ENCODE assay signal across 10 cellular contexts in the genomic region with DNA sequence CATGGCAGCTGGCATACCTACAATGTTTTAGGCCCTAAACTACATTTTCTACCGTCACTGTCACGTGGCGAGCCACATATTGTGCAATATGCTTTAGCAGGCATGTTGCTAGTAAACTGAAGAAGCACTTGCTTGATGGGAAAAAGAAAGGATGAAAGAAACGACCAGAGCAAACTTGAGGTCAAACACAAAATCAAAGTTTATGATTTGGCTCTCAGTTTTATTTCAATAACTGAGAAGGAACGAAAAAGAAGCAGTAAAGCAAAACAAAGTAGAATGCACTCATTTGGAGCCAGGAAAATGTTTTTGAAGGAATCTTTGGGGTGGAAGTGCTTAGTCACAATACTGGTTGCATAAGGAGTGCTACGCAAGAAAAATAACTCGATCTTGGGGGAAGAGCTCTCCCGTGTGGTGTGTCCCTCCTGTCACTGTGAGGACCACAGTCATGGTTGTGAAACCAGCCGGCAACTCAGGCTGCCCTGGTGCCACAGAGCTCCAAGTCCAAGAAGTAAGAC.
A peak's percentile ranks its signal among the peaks of the same experiment; 100 is the strongest.
DNase-seq lines count a peak whose midpoint lies in the region; ATAC-seq, FAIRE-seq and TF ChIP-seq lines count a peak whose summit lies in the region.
"Had no signal": no experiment of that assay in that cellular context is flagged by ENCODE, and none has a peak within 500 bp of the region (broad histone marks: within the 10 kb centered on the region; RNA-seq: fewer than 3 reads in every experiment).

No MANE protein-coding gene starts in this region.

- no peak for TF ChIP-seq POLR2A in HepG2 (IDR thresholded peaks at IDR 0.05; ENCODE audit: insufficient read depth in 1 of 2, low read depth in 2 of 2, low read length in 2 of 2)
- TF ChIP-seq POLR2A in upper lobe of left lung (IDR thresholded peaks at IDR 0.05): no peak

- H3K4me2 ChIP-seq in HepG2 (ENCODE audit: low read depth, low read length): no peak overlapping the region

- no peaks in the 10 kb centered on the region for H3K9me3 ChIP-seq in HepG2 (ENCODE audit: low read length)
- no peaks in the 10 kb centered on the region for H3K9me3 ChIP-seq in upper lobe of left lung

- peaks cover 21% of the 10 kb centered on the region for H3K4me1 Mint-ChIP-seq in MCF 10A (ENCODE audit: insufficient read depth, unreplicated experiment)

- ATAC-seq in HepG2: peak; percentile 79
- ATAC-seq in upper lobe of left lung (ENCODE audit: low FRiP score in 2 of 2): peak; percentile 59 to 90
- no peak for ATAC-seq in HG03196 (IDR thresholded peaks at IDR 0.05; ENCODE audit: unreplicated experiment)
- no peak for ATAC-seq in HG02938 (IDR thresholded peaks at IDR 0.05; ENCODE audit: unreplicated experiment)
- ATAC-seq in HG03378 (IDR thresholded peaks at IDR 0.05; ENCODE audit: unreplicated experiment): no peak
- ATAC-seq: HCT116 had no signal

- no peaks in the 10 kb centered on the region for H4K20me1 ChIP-seq in HepG2 (ENCODE audit: insufficient read depth, low read length)

- POLR2A ChIA-PET in MCF 10A (lab: Yijun Ruan, JAX): interaction anchor here (0.6 to 2.3 kb wide), 17 partner anchors 9 to 769 kb away, joined by 3 to 11 read pairs (median 4); no protein-coding TSS in a partner anchor
- POLR2A ChIA-PET in HepG2 (lab: Yijun Ruan, JAX): no interaction called here

- no peak overlapping the region for H2AFZ ChIP-seq in HepG2 (ENCODE audit: low read length)

- TF ChIP-seq EP300 in HepG2 (IDR thresholded peaks at IDR 0.05; ENCODE audit: low read depth in 2 of 2, low read length in 2 of 2): no peak
- TF ChIP-seq EP300 in HepG2 (CRISPR knock-in tag; IDR thresholded peaks at IDR 0.05; ENCODE audit: borderline replicate concordance): no peak
- TF ChIP-seq EP300 in upper lobe of left lung (IDR thresholded peaks at IDR 0.05): peak in 1 of 4 donors; percentile 57

- intact Hi-C loops in MCF 10A (cut with micrococcal nuclease) (loop anchor here (1.0 to 5.0 kb wide), 8 partner anchors 140 to 1315 kb away; partner anchors contain the start of gene RND3), HepG2 (cut with micrococcal nuclease; ENCODE audit: unreplicated experiment) (no loop called here)

- WGBS in HepG2 (ENCODE audit: low lambda C conversion rate): 10% methylated on average over 8 of the region's 9 CpGs
- 38 to 41% methylated on average over 9 of the region's 9 CpGs for WGBS in upper lobe of left lung, 2 donors

- H3K4me3 ChIP-seq in HepG2 (replicated peaks in 1 of 3; ENCODE audit: insufficient read depth in 1 of 3, low read depth in 2 of 3, low read length in 3 of 3): no peak overlapping the region
- H3K4me3 ChIP-seq in upper lobe of left lung: no peak overlapping the region

- DNase-seq in HuH-7.5 (ENCODE audit: low spot score) (peak; percentile 11), MCF 10A (ENCODE audit: unreplicated experiment) (peak; percentile 90), HepG2 (ENCODE audit: low spot score) (peak; percentile 24), upper lobe of left lung (peak in 1 of 2 donors; percentile 67), RPMI8226 (no peak)
- DNase-seq: T-helper 1 cell had no signal

- H3K9ac ChIP-seq in HepG2 (ENCODE audit: insufficient read depth, low read depth, low read length): no peak overlapping the region

- no peaks in the 10 kb centered on the region for H3K27me3 Mint-ChIP-seq in MCF 10A (ENCODE audit: insufficient read depth, unreplicated experiment)

- H3K36me3 Mint-ChIP-seq in MCF 10A (ENCODE audit: insufficient read depth, unreplicated experiment): no peaks in the 10 kb centered on the region

- peak overlapping the region; percentile 51 for H3K4me3 Mint-ChIP-seq in MCF 10A (ENCODE audit: unreplicated experiment)

- H3K27me3 ChIP-seq in HepG2 (ENCODE audit: control insufficient read depth in 1 of 2, insufficient read depth in 2 of 2, low read length in 2 of 2) (no peaks in the 10 kb centered on the region), upper lobe of left lung (no peaks in the 10 kb centered on the region)

- H3K27ac Mint-ChIP-seq in MCF 10A (ENCODE audit: low read depth, unreplicated experiment): peak overlapping the region; percentile 70

- H3K4me1 ChIP-seq in HepG2 (ENCODE audit: insufficient read depth, low read length): no peaks in the 10 kb centered on the region
- peaks cover 0 to 2% (median 0%) of the 10 kb centered on the region in 4 donors for H3K4me1 ChIP-seq in upper lobe of left lung

- H3K36me3 ChIP-seq in HepG2 (replicated peaks in 1 of 2; ENCODE audit: control insufficient read depth in 1 of 2, insufficient read depth in 2 of 2, low read length in 2 of 2): no peaks in the 10 kb centered on the region
- no peaks in the 10 kb centered on the region for H3K36me3 ChIP-seq in upper lobe of left lung

- H3K27ac ChIP-seq in HepG2 (ENCODE audit: extremely low read length, insufficient read depth, low read length) (no peak overlapping the region), upper lobe of left lung (peak overlapping the region in 1 of 4 donors; percentile 9)

- CTCF ChIA-PET in MCF 10A (lab: Yijun Ruan, JAX): interaction anchor here (0.6 to 2.0 kb wide), 19 partner anchors 9 to 488 kb away, joined by 3 to 10 read pairs (median 3); no protein-coding TSS in a partner anchor
- CTCF ChIA-PET in HepG2 (lab: Yijun Ruan, JAX; ENCODE audit: low intra/inter-chr PET ratio, low total read pairs): no interaction called here

- H3K79me2 ChIP-seq in HepG2 (ENCODE audit: insufficient read depth, low read length): no peaks in the 10 kb centered on the region

- TF ChIP-seq CTCF in MCF 10A (IDR thresholded peaks at IDR 0.05; ENCODE audit: unreplicated experiment) (peak; percentile 17), HepG2 (CRISPR knock-in tag; IDR thresholded peaks at IDR 0.05) (peak; percentile 25; the same call in 1 of the 2 replicates), upper lobe of left lung (IDR thresholded peaks at IDR 0.05) (peak in 1 of 6 experiments; percentile 17)

- BruUV-seq in MCF 10A (replicated peaks; lab: Mats Ljungman, UMichigan): no TSS peak
- BruUV-seq in HepG2 (replicated peaks; lab: Mats Ljungman, UMichigan): no TSS peak

- FAIRE-seq in HepG2 (lab: Jason Lieb, UNC): no peak

- in situ Hi-C loops in HepG2 (cut with HindIII; ENCODE audit: extremely low pct_ligation_motif_present, low pct_unique_long_range_greater_than_20kb): no loop called here

- no peaks in the 10 kb centered on the region for H3K9me3 Mint-ChIP-seq in MCF 10A (ENCODE audit: unreplicated experiment)

- TF ChIP-seq RAD21 in HepG2 (CRISPR knock-in tag; IDR thresholded peaks at IDR 0.05): no peak

TF ChIP-seq in HepG2, 621 proteins besides CTCF, POLR2A, EP300 and RAD21 (continues in another document):
- TF ChIP-seq MYC (CRISPR knock-in tag; IDR thresholded peaks at IDR 0.05; ENCODE audit: borderline replicate concordance) (no peak), AGO1 (IDR thresholded peaks at IDR 0.05; ENCODE audit: low read depth, low read length, poor library complexity, severe bottlenecking) (no peak), ZNF83 (CRISPR knock-in tag; IDR thresholded peaks at IDR 0.05; ENCODE audit: borderline replicate concordance) (no peak), ZBTB38 (CRISPR knock-in tag; IDR thresholded peaks at IDR 0.05) (no peak), ZSCAN9 (CRISPR knock-in tag; IDR thresholded peaks at IDR 0.05; ENCODE audit: borderline replicate concordance) (no peak), CCAR2 (optimal IDR thresholded peaks at IDR 0.05; ENCODE audit: low read depth, low read length) (no peak), ZNF496 (CRISPR knock-in tag; IDR thresholded peaks at IDR 0.05; ENCODE audit: insufficient replicate concordance) (no peak), RFX5 (IDR thresholded peaks at IDR 0.05; ENCODE audit: low read depth, low read length) (no peak), NFE2L2 (IDR thresholded peaks at IDR 0.05; ENCODE audit: low read length) (peak; percentile 18; the same call in 1 of the 2 replicates), JUNB (CRISPR knock-in tag; IDR thresholded peaks at IDR 0.05; ENCODE audit: borderline replicate concordance) (no peak), ZNF180 (CRISPR knock-in tag; IDR thresholded peaks at IDR 0.05; ENCODE audit: borderline replicate concordance, low read depth) (no peak), AHR (CRISPR knock-in tag; IDR thresholded peaks at IDR 0.05) (no peak), KLF6 (CRISPR knock-in tag; IDR thresholded peaks at IDR 0.05) (no peak)
- TF ChIP-seq, protein P1, sequence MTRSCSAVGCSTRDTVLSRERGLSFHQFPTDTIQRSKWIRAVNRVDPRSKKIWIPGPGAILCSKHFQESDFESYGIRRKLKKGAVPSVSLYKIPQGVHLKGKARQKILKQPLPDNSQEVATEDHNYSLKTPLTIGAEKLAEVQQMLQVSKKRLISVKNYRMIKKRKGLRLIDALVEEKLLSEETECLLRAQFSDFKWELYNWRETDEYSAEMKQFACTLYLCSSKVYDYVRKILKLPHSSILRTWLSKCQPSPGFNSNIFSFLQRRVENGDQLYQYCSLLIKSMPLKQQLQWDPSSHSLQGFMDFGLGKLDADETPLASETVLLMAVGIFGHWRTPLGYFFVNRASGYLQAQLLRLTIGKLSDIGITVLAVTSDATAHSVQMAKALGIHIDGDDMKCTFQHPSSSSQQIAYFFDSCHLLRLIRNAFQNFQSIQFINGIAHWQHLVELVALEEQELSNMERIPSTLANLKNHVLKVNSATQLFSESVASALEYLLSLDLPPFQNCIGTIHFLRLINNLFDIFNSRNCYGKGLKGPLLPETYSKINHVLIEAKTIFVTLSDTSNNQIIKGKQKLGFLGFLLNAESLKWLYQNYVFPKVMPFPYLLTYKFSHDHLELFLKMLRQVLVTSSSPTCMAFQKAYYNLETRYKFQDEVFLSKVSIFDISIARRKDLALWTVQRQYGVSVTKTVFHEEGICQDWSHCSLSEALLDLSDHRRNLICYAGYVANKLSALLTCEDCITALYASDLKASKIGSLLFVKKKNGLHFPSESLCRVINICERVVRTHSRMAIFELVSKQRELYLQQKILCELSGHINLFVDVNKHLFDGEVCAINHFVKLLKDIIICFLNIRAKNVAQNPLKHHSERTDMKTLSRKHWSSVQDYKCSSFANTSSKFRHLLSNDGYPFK (CRISPR knock-in tag; IDR thresholded peaks at IDR 0.05; ENCODE audit: borderline replicate concordance): no peak
- TF ChIP-seq, protein P2, sequence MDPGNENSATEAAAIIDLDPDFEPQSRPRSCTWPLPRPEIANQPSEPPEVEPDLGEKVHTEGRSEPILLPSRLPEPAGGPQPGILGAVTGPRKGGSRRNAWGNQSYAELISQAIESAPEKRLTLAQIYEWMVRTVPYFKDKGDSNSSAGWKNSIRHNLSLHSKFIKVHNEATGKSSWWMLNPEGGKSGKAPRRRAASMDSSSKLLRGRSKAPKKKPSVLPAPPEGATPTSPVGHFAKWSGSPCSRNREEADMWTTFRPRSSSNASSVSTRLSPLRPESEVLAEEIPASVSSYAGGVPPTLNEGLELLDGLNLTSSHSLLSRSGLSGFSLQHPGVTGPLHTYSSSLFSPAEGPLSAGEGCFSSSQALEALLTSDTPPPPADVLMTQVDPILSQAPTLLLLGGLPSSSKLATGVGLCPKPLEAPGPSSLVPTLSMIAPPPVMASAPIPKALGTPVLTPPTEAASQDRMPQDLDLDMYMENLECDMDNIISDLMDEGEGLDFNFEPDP (CRISPR knock-in tag; conservative IDR thresholded peaks at IDR 0.05): no peak

Comparison
In these comparisons a context has a peak if more than half of its experiments do, and no peak if none do; other contexts are left out.
1. ATAC-seq: peak in HepG2 (single experiment) and upper lobe of left lung (2 of 2); none in HG03196 (single experiment), HG02938 (single experiment) and HG03378 (single experiment).